In the genomic region with DNA sequence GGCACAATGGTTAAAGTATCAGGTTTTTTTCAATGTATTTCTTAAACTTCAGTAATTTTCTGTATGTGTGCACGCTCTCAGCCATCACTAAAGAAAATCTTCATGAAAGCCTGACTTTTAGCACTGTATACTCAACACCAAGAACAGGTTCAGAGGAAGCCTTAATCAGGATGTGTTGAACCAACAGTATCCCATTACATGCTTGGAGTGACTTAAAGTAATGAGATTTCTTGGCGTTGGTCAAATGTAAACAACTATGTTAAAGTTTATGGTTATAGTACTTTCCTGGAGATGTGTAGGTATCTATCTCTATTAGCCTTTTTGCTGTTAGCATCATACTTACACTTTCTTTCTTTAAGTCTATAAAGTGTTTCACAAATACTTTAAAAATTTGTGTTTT, we compare ENCODE assay signal across 27 cellular contexts.
"Had no signal": no experiment of that assay in that cellular context is flagged by ENCODE, and none has a peak within 500 bp of the region (broad histone marks: within the 10 kb centered on the region; RNA-seq: fewer than 3 reads in every experiment).

No MANE protein-coding gene starts in this region.

- ATAC-seq: natural killer cell; psoas muscle; right cardiac atrium; right lobe of liver; stimulated activated memory B cell treated with anti-CD40 and anti-IgM and Interleukin-4, amounts not matched to agents 10 μg/mL and 1 μg/mL and 100 μg/mL, for 72 hours; stimulated activated naive CD8-positive, alpha-beta T cell treated with anti-CD3 and anti-CD28 coated beads, Interleukin-15, amount 100 ng/mL, for 72 hours; stimulated activated naive CD8-positive, alpha-beta T cell treated with anti-CD3 and anti-CD28 coated beads, Interleukin-15, Interleukin-2, amounts not matched to agents 100 U/mL and 50 U/mL, for 24 hours; upper lobe of right lung had no signal

- DNase-seq: natural killer cell; occipital lobe; ovary; posterior cingulate gyrus; psoas muscle; right cardiac atrium; right lobe of liver; sigmoid colon; small intestine; spleen; stimulated activated CD4-positive, alpha-beta T cell treated with anti-CD3 and anti-CD28 coated beads, Interleukin-12 subunit alpha, Interleukin-12 subunit beta, amount 100 ng/mL, for 4 hours; stimulated activated CD4-positive, alpha-beta T cell treated with anti-CD3 and anti-CD28 coated beads, Interleukin-1b, Interleukin-23, amount 100 ng/mL, for 48 hours; stimulated activated CD4-positive, alpha-beta T cell treated with anti-CD3 and anti-CD28 coated beads, Interleukin-4, amount 100 ng/mL, for 1 hour; stimulated activated CD4-positive, alpha-beta T cell treated with anti-CD3 and anti-CD28 coated beads, Interleukin-4, amount 100 ng/mL, for 4 hours; stimulated activated CD8-positive, alpha-beta memory T cell treated with anti-CD3 and anti-CD28 coated beads, Interleukin-4, amount 100 ng/mL, for 48 hours; stimulated activated naive CD4-positive, alpha-beta T cell; stimulated activated naive CD8-positive, alpha-beta T cell treated with anti-CD3 and anti-CD28 coated beads, Interleukin-15, amount 100 ng/mL, for 72 hours; stimulated activated naive CD8-positive, alpha-beta T cell treated with anti-CD3 and anti-CD28 coated beads, Interleukin-15, Interleukin-2, amounts not matched to agents 100 U/mL and 50 U/mL, for 24 hours; substantia nigra; testis; tibial artery; transverse colon; upper lobe of right lung; uterus had no signal

- FAIRE-seq: small intestine had no signal

- H3K36me3 ChIP-seq: neural progenitor cell, ovary, right lobe of liver, sigmoid colon, spleen, suprapubic skin, tibial artery, transverse colon, upper lobe of right lung, uterus had no signal

- H3K4me3 ChIP-seq: neural progenitor cell, ovary, psoas muscle, right lobe of liver, sigmoid colon, spleen, suprapubic skin, testis, tibial artery, transverse colon, upper lobe of right lung, uterus had no signal

- H3K27me3 ChIP-seq: neural progenitor cell, ovary, right lobe of liver, sigmoid colon, spleen, suprapubic skin, testis, tibial artery, transverse colon, upper lobe of right lung, uterus had no signal
